In the genomic region with DNA sequence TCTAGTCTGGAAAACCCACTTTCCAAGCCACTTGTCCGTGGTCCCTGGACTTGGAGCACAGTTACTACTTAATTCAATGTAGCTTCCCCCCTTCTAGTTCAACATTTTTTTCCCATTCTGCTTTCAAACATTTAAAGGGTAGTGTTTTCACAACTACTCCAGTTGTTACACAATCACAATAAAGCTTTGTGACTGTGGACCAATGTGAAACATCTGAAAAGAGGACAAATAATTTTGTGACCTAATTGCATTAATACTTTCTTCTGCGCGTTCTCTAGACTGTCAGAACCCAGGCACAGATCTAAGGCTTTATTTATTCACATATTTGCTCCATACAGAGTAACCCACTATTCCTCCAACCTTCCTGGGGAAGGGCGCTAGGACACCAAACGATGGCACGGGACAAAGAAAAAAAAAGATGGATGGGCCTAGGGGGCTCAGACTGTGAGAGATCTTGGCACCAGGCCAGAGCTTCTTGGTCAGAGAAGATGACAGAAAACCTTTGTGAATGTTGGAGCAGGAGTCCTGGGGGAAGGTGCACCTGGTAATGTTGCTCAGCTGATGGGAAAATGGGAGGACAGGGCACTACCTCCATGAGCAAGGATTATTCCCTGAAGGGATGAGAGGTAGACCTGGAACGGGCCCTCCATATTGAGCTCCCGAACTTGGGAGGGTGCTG, we compare ENCODE assay signal across 2 cellular contexts.
TF ChIP-seq lines count a peak whose summit lies in the region.

No MANE protein-coding gene starts in this region.

TF ChIP-seq in SK-N-SH, 30 proteins besides CTCF, POLR2A, EP300 and RAD21 (continued from another document):
- no peak for TF ChIP-seq SIN3A (IDR thresholded peaks at IDR 0.05; ENCODE audit: borderline replicate concordance, low read depth, low read length)
- TF ChIP-seq EZH2phosphoT487 (IDR thresholded peaks at IDR 0.05; ENCODE audit: borderline replicate concordance, low read depth) = no peak
- TF ChIP-seq FOSL2 (IDR thresholded peaks at IDR 0.05; ENCODE audit: borderline replicate concordance, low read depth) = no peak
- TF ChIP-seq ELF1 (IDR thresholded peaks at IDR 0.05) = no peak

TF ChIP-seq in SK-N-SH treated with all-trans-retinoic acid at 6 μM for 48 hours, 23 proteins besides CTCF, POLR2A, EP300 and RAD21 (continued from another document):
- TF ChIP-seq TSHZ2 (CRISPR knock-in tag; IDR thresholded peaks at IDR 0.05) = no peak
- TF ChIP-seq, protein P1, sequence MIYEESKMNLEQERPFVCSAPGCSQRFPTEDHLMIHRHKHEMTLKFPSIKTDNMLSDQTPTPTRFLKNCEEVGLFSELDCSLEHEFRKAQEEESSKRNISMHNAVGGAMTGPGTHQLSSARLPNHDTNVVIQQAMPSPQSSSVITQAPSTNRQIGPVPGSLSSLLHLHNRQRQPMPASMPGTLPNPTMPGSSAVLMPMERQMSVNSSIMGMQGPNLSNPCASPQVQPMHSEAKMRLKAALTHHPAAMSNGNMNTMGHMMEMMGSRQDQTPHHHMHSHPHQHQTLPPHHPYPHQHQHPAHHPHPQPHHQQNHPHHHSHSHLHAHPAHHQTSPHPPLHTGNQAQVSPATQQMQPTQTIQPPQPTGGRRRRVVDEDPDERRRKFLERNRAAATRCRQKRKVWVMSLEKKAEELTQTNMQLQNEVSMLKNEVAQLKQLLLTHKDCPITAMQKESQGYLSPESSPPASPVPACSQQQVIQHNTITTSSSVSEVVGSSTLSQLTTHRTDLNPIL (CRISPR knock-in tag; IDR thresholded peaks at IDR 0.05; ENCODE audit: low read depth) = no peak
- TF ChIP-seq ZNF70 (CRISPR knock-in tag; IDR thresholded peaks at IDR 0.05) = no peak
- no peak for TF ChIP-seq ZNF8 (CRISPR knock-in tag; IDR thresholded peaks at IDR 0.05)
- no peak for TF ChIP-seq CSRNP3 (CRISPR knock-in tag; IDR thresholded peaks at IDR 0.05)
- no peak for TF ChIP-seq RARB (CRISPR knock-in tag; IDR thresholded peaks at IDR 0.05)
- no peak for TF ChIP-seq BACH2 (CRISPR knock-in tag; IDR thresholded peaks at IDR 0.05; ENCODE audit: borderline replicate concordance)
- no peak for TF ChIP-seq TCF4 (CRISPR knock-in tag; IDR thresholded peaks at IDR 0.05; ENCODE audit: borderline replicate concordance)
- no peak for TF ChIP-seq ZC3H10 (CRISPR knock-in tag; IDR thresholded peaks at IDR 0.05)
- TF ChIP-seq ISL1 (CRISPR knock-in tag; IDR thresholded peaks at IDR 0.05) = no peak
- TF ChIP-seq OSR1 (CRISPR knock-in tag; IDR thresholded peaks at IDR 0.05) = no peak
- TF ChIP-seq, protein P2, sequence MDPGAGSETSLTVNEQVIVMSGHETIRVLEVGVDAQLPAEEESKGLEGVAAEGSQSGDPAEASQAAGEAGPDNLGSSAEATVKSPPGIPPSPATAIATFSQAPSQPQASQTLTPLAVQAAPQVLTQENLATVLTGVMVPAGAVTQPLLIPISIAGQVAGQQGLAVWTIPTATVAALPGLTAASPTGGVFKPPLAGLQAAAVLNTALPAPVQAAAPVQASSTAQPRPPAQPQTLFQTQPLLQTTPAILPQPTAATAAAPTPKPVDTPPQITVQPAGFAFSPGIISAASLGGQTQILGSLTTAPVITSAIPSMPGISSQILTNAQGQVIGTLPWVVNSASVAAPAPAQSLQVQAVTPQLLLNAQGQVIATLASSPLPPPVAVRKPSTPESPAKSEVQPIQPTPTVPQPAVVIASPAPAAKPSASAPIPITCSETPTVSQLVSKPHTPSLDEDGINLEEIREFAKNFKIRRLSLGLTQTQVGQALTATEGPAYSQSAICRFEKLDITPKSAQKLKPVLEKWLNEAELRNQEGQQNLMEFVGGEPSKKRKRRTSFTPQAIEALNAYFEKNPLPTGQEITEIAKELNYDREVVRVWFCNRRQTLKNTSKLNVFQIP (CRISPR knock-in tag; IDR thresholded peaks at IDR 0.05; ENCODE audit: borderline replicate concordance, low read depth) = no peak
- no peak for TF ChIP-seq ARNTL (CRISPR knock-in tag; IDR thresholded peaks at IDR 0.05; ENCODE audit: borderline replicate concordance, low read depth)
- TF ChIP-seq, protein P3, sequence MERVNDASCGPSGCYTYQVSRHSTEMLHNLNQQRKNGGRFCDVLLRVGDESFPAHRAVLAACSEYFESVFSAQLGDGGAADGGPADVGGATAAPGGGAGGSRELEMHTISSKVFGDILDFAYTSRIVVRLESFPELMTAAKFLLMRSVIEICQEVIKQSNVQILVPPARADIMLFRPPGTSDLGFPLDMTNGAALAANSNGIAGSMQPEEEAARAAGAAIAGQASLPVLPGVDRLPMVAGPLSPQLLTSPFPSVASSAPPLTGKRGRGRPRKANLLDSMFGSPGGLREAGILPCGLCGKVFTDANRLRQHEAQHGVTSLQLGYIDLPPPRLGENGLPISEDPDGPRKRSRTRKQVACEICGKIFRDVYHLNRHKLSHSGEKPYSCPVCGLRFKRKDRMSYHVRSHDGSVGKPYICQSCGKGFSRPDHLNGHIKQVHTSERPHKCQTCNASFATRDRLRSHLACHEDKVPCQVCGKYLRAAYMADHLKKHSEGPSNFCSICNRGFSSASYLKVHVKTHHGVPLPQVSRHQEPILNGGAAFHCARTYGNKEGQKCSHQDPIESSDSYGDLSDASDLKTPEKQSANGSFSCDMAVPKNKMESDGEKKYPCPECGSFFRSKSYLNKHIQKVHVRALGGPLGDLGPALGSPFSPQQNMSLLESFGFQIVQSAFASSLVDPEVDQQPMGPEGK (CRISPR knock-in tag; IDR thresholded peaks at IDR 0.05; ENCODE audit: borderline replicate concordance) = no peak
- no peak for TF ChIP-seq ZFP30 (CRISPR knock-in tag; IDR thresholded peaks at IDR 0.05)
